Comparison of ENCODE assay signal across 16 cellular contexts in the genomic region with DNA sequence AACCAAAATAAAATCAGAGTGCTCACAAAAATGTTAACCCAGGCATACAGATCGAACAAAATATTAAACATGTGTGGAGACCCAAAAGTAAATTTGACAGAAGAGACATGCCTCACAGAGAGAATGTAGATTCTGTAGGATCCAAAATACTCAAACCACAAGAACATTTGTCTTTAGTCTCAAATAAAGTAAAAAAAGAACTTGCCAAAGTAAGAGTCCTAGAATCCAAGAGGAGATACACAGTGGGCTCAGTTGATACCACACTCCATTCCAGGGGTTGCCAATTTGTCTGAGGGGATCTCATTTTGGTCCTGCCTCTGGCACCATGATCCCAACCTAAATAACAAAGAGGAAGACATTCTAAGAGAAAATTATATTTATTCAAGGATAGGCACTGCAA.
DNase-seq lines count a peak whose midpoint lies in the region; ATAC-seq and TF ChIP-seq lines count a peak whose summit lies in the region.
"Had no signal": no experiment of that assay in that cellular context is flagged by ENCODE, and none has a peak within 500 bp of the region (broad histone marks: within the 10 kb centered on the region; RNA-seq: fewer than 3 reads in every experiment).

No MANE protein-coding gene starts in this region.

- H3K27ac ChIP-seq in WERI-Rb-1 = peak overlapping the region; percentile 57
- H3K27ac ChIP-seq in effector memory CD4-positive, alpha-beta T cell (ENCODE audit: insufficient read depth, low read length, poor library complexity, severe bottlenecking) = no peak overlapping the region

- no peaks in the 10 kb centered on the region for H3K9me3 Mint-ChIP-seq in nephron progenitor cell

- no peaks in the 10 kb centered on the region for H3K36me3 Mint-ChIP-seq in nephron progenitor cell (ENCODE audit: low read depth)

- peaks cover 7% of the 10 kb centered on the region for H3K27me3 Mint-ChIP-seq in nephron progenitor cell (ENCODE audit: low read depth, poor library complexity)
- H3K27me3 Mint-ChIP-seq: B cell; CD4-positive, alpha-beta T cell had no signal

- no peak overlapping the region for H3K4me3 Mint-ChIP-seq in nephron progenitor cell
- H3K4me3 Mint-ChIP-seq: B cell; CD4-positive, alpha-beta T cell had no signal

- no peaks in the 10 kb centered on the region for H3K27me3 ChIP-seq in WERI-Rb-1 (ENCODE audit: insufficient read depth, low read depth, severe bottlenecking)
- H3K27me3 ChIP-seq in effector memory CD4-positive, alpha-beta T cell (replicated peaks; ENCODE audit: control insufficient read depth, insufficient read depth, low read length, poor library complexity, severe bottlenecking) = no peaks in the 10 kb centered on the region

- no peaks in the 10 kb centered on the region for H3K4me1 ChIP-seq in effector memory CD4-positive, alpha-beta T cell (ENCODE audit: control insufficient read depth, insufficient read depth, low read length, poor library complexity, severe bottlenecking)
- H3K4me1 ChIP-seq: HAP-1 had no signal

- H3K4me3 ChIP-seq in WERI-Rb-1 (ENCODE audit: low read depth, low read length) = no peak overlapping the region
- no peak overlapping the region for H3K4me3 ChIP-seq in effector memory CD4-positive, alpha-beta T cell (ENCODE audit: insufficient read depth, low read depth, low read length, poor library complexity, severe bottlenecking)
- H3K4me3 ChIP-seq: GM12878, HAP-1 had no signal

- DNase-seq in NCI-H146 treated with DMSO at 0.1 percent for 48 hours (lab: John Stamatoyannopoulos, UW; ENCODE audit: unreplicated experiment) (peak; percentile 58), NCI-H146 (lab: John Stamatoyannopoulos, UW) (no peak), WERI-Rb-1 (no peak), nephron progenitor cell (no peak)
- DNase-seq in activated CD4-positive, alpha-beta T cell treated with anti-CD3 and anti-CD28 coated beads for 4 hours = no peak
- DNase-seq in effector memory CD4-positive, alpha-beta T cell = no peak
- DNase-seq: C1 segment of cervical spinal cord; Calu3; CD4-positive, alpha-beta T cell; DMS 273 treated with DMSO at 0.1 percent for 48 hours; DMS79 had no signal

- H3K27ac Mint-ChIP-seq in nephron progenitor cell = peak overlapping the region; percentile 5
- H3K27ac Mint-ChIP-seq: B cell; CD4-positive, alpha-beta T cell had no signal

- H3K36me3 ChIP-seq in WERI-Rb-1 = no peaks in the 10 kb centered on the region
- H3K36me3 ChIP-seq in effector memory CD4-positive, alpha-beta T cell (ENCODE audit: control insufficient read depth, insufficient read depth, low read length) = no peaks in the 10 kb centered on the region
- H3K36me3 ChIP-seq: HAP-1 had no signal

- H3K4me1 Mint-ChIP-seq in nephron progenitor cell = no peaks in the 10 kb centered on the region

- TF ChIP-seq CTCF in WERI-Rb-1 (IDR thresholded peaks at IDR 0.05; ENCODE audit: low read depth, low read length) (no peak), nephron progenitor cell (IDR thresholded peaks at IDR 0.05) (no peak)

- ATAC-seq in HG02642 (IDR thresholded peaks at IDR 0.05; ENCODE audit: poor library complexity, unreplicated experiment) = no peak
- ATAC-seq: GM12878, HepG2 had no signal

- H3K9me3 ChIP-seq in WERI-Rb-1 (ENCODE audit: severe bottlenecking) = no peaks in the 10 kb centered on the region
- H3K9me3 ChIP-seq in effector memory CD4-positive, alpha-beta T cell (ENCODE audit: control insufficient read depth, low read length) = no peaks in the 10 kb centered on the region
- H3K9me3 ChIP-seq: HAP-1 had no signal
